Comparison of ENCODE assay signal across 18 cellular contexts in the genomic region with DNA sequence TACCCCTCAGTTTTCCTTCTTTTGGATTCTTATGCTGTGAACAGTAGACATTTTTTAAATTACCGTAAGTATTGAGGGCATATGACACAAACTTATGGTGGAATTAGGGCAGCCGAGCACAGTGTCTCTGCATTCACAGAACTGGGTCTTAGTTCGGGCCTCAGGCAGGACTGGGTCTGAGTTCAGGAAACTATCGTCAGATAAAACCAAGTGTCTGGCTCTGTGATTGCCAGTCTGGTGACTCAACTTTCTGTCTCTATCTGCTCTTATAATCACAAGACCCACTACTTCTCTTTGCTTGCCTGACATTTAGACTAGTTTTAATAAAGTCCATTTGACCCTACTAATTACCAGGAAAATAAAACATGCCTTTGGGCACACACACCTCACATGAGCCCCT.
DNase-seq lines count a peak whose midpoint lies in the region; ATAC-seq and TF ChIP-seq lines count a peak whose summit lies in the region.
"Had no signal": no experiment of that assay in that cellular context is flagged by ENCODE, and none has a peak within 500 bp of the region (broad histone marks: within the 10 kb centered on the region; RNA-seq: fewer than 3 reads in every experiment).

No MANE protein-coding gene starts in this region.

- no peaks in the 10 kb centered on the region for H4K20me1 ChIP-seq in Loucy (ENCODE audit: insufficient read depth, low read length, poor library complexity, severe bottlenecking)

- intact Hi-C loops in body of pancreas (cut with DNase I) = no loop called here

- no peak for DNase-seq in activated T-cell treated with anti-CD3 and anti-CD28 coated beads, Interleukin-2, amount 50 U/mL, for 24 hours
- DNase-seq in activated T-cell treated with anti-CD3 and anti-CD28 coated beads for 4 hours = no peak
- DNase-seq in activated naive CD8-positive, alpha-beta T cell treated with anti-CD3 and anti-CD28 coated beads for 36 hours = no peak
- no peak for DNase-seq in nephron progenitor cell
- no peak for DNase-seq in suprapubic skin (ENCODE audit: low spot score in 2 of 2)
- DNase-seq in body of pancreas = no peak
- no peak for DNase-seq in mesenteric fat pad (ENCODE audit: low spot score)
- DNase-seq: heart right ventricle; mucosa of descending colon; NCI-H2029 treated with DMSO at 0.1 percent for 48 hours; NCI-H446; occipital lobe; retina; RPMI8226; stimulated activated CD4-positive, alpha-beta T cell treated with anti-CD3 and anti-CD28 coated beads, Interleukin-12 subunit alpha, Interleukin-12 subunit beta, amount 100 ng/mL, for 4 hours; testis had no signal

- H3K27me3 ChIP-seq in Loucy (ENCODE audit: insufficient read depth, low read length, poor library complexity, severe bottlenecking) (no peaks in the 10 kb centered on the region), suprapubic skin (peaks cover 45% of the 10 kb centered on the region), body of pancreas (no peaks in the 10 kb centered on the region)
- H3K27me3 ChIP-seq: testis had no signal

- H3K27me3 Mint-ChIP-seq in activated T-cell treated with anti-CD3 and anti-CD28 coated beads, Interleukin-2, amount 50 U/mL, for 24 hours = peaks cover 15% of the 10 kb centered on the region
- H3K27me3 Mint-ChIP-seq in activated naive CD8-positive, alpha-beta T cell treated with anti-CD3 and anti-CD28 coated beads for 36 hours = peaks cover 15% of the 10 kb centered on the region
- peaks cover 12% of the 10 kb centered on the region for H3K27me3 Mint-ChIP-seq in nephron progenitor cell (ENCODE audit: low read depth, poor library complexity)

- TF ChIP-seq POLR2A in suprapubic skin (IDR thresholded peaks at IDR 0.05) (no peak), body of pancreas (IDR thresholded peaks at IDR 0.05) (no peak)

- H3K9me3 Mint-ChIP-seq in activated T-cell treated with anti-CD3 and anti-CD28 coated beads, Interleukin-2, amount 50 U/mL, for 24 hours = peaks cover 14% of the 10 kb centered on the region
- peaks cover 18% of the 10 kb centered on the region for H3K9me3 Mint-ChIP-seq in activated naive CD8-positive, alpha-beta T cell treated with anti-CD3 and anti-CD28 coated beads for 36 hours
- H3K9me3 Mint-ChIP-seq in nephron progenitor cell = peaks cover 12% of the 10 kb centered on the region

- H3K9me3 ChIP-seq in Loucy (ENCODE audit: insufficient read depth, low read depth, low read length) (peaks cover 5% of the 10 kb centered on the region; the same call in 1 of the 2 replicates), suprapubic skin (no peaks in the 10 kb centered on the region), body of pancreas (no peaks in the 10 kb centered on the region)
- H3K9me3 ChIP-seq: mucosa of descending colon, testis had no signal

- H3K9ac ChIP-seq in Loucy (ENCODE audit: low read depth, low read length, poor library complexity, severe bottlenecking) = no peak overlapping the region

- peaks cover 2% of the 10 kb centered on the region for H3K36me3 Mint-ChIP-seq in activated T-cell treated with anti-CD3 and anti-CD28 coated beads, Interleukin-2, amount 50 U/mL, for 24 hours (ENCODE audit: low read depth)
- peaks cover 14% of the 10 kb centered on the region for H3K36me3 Mint-ChIP-seq in activated naive CD8-positive, alpha-beta T cell treated with anti-CD3 and anti-CD28 coated beads for 36 hours
- peaks cover 11% of the 10 kb centered on the region for H3K36me3 Mint-ChIP-seq in nephron progenitor cell (ENCODE audit: low read depth)

- no peak overlapping the region for H2AFZ ChIP-seq in Loucy (ENCODE audit: low read length)

- H3K4me3 Mint-ChIP-seq in activated T-cell treated with anti-CD3 and anti-CD28 coated beads, Interleukin-2, amount 50 U/mL, for 24 hours = peak overlapping the region; percentile 39
- peak overlapping the region; percentile 27 for H3K4me3 Mint-ChIP-seq in activated naive CD8-positive, alpha-beta T cell treated with anti-CD3 and anti-CD28 coated beads for 36 hours
- peak overlapping the region; percentile 45 for H3K4me3 Mint-ChIP-seq in nephron progenitor cell

- H3K27ac ChIP-seq in suprapubic skin = no peak overlapping the region
- H3K27ac ChIP-seq in body of pancreas = no peak overlapping the region
- H3K27ac ChIP-seq: heart right ventricle, testis had no signal

- no peak for TF ChIP-seq CTCF in Loucy (conservative IDR thresholded peaks at IDR 0.05; ENCODE audit: low read length)
- TF ChIP-seq CTCF in nephron progenitor cell (IDR thresholded peaks at IDR 0.05) = no peak
- TF ChIP-seq CTCF in suprapubic skin (IDR thresholded peaks at IDR 0.05) = no peak
- TF ChIP-seq CTCF in body of pancreas (IDR thresholded peaks at IDR 0.05) = no peak

- no peak overlapping the region for H3K4me2 ChIP-seq in Loucy (ENCODE audit: low read depth, low read length, poor library complexity, severe bottlenecking)

- 87% methylated on average over 4 of the region's 4 CpGs for WGBS in suprapubic skin
- 77 to 82% methylated on average over 4 of the region's 4 CpGs for WGBS in body of pancreas, 2 donors

- H3K27ac Mint-ChIP-seq in activated T-cell treated with anti-CD3 and anti-CD28 coated beads, Interleukin-2, amount 50 U/mL, for 24 hours = peak overlapping the region; percentile 48
- peak overlapping the region; percentile 58 for H3K27ac Mint-ChIP-seq in activated naive CD8-positive, alpha-beta T cell treated with anti-CD3 and anti-CD28 coated beads for 36 hours
- H3K27ac Mint-ChIP-seq in nephron progenitor cell = no peak overlapping the region

- H3K4me1 ChIP-seq in Loucy (ENCODE audit: insufficient read depth, low read length, poor library complexity, severe bottlenecking) (peaks cover 35% of the 10 kb centered on the region), suprapubic skin (no peaks in the 10 kb centered on the region), body of pancreas (no peaks in the 10 kb centered on the region)
- H3K4me1 ChIP-seq: testis had no signal

- peaks cover 10% of the 10 kb centered on the region for H3F3A ChIP-seq in Loucy (ENCODE audit: low read depth)

- H3K36me3 ChIP-seq in Loucy (ENCODE audit: insufficient read depth, low read length) = no peaks in the 10 kb centered on the region
- no peaks in the 10 kb centered on the region for H3K36me3 ChIP-seq in suprapubic skin
- no peaks in the 10 kb centered on the region for H3K36me3 ChIP-seq in body of pancreas (replicated peaks in 1 of 2; ENCODE audit: insufficient read depth in 1 of 2, low read depth in 2 of 2)
- H3K36me3 ChIP-seq: heart right ventricle had no signal

- H3K4me1 Mint-ChIP-seq in activated T-cell treated with anti-CD3 and anti-CD28 coated beads, Interleukin-2, amount 50 U/mL, for 24 hours (ENCODE audit: low read depth) = peaks cover 21% of the 10 kb centered on the region
- H3K4me1 Mint-ChIP-seq in activated naive CD8-positive, alpha-beta T cell treated with anti-CD3 and anti-CD28 coated beads for 36 hours = peaks cover 8% of the 10 kb centered on the region
- H3K4me1 Mint-ChIP-seq in nephron progenitor cell = peaks cover 54% of the 10 kb centered on the region

- no peaks in the 10 kb centered on the region for H3K79me2 ChIP-seq in Loucy (ENCODE audit: insufficient read depth, low read length)

- H3K9me2 ChIP-seq in Loucy (replicated peaks; ENCODE audit: low read depth, low read length) = no peaks in the 10 kb centered on the region

- H3K4me3 ChIP-seq in Loucy (ENCODE audit: low read length, poor library complexity, severe bottlenecking) (peak overlapping the region; percentile 7), suprapubic skin (no peak overlapping the region), body of pancreas (no peak overlapping the region)
- H3K4me3 ChIP-seq: heart right ventricle, mucosa of descending colon, testis had no signal

- TF ChIP-seq EP300 in suprapubic skin (IDR thresholded peaks at IDR 0.05) = no peak

- ATAC-seq in body of pancreas = no peak
- ATAC-seq: heart right ventricle, mucosa of descending colon, SK-N-SH treated with all-trans-retinoic acid at 6 μM for 48 hours had no signal
